15 cellular contexts compared by ENCODE assay signal in genomic region chr7:106417273-106417902, GRCh38.
DNase-seq lines count a peak whose midpoint lies in the region; ATAC-seq and TF ChIP-seq lines count a peak whose summit lies in the region.
"Had no signal": no experiment of that assay in that cellular context is flagged by ENCODE, and none has a peak within 500 bp of the region (broad histone marks: within the 10 kb centered on the region; RNA-seq: fewer than 3 reads in every experiment).

No MANE protein-coding gene starts in this region.

- H3K4me2 ChIP-seq in PC-9 = peak overlapping the region; percentile 68

- peaks cover 28% of the 10 kb centered on the region for H3F3A ChIP-seq in PC-9 (ENCODE audit: insufficient read depth, low read depth)

- no peak overlapping the region for H2AFZ ChIP-seq in PC-9

- no peak for ATAC-seq in HG02981 (IDR thresholded peaks at IDR 0.05; ENCODE audit: unreplicated experiment)
- ATAC-seq: stimulated activated memory B cell treated with anti-CD40 and anti-IgM and Interleukin-4, amounts not matched to agents 10 μg/mL and 1 μg/mL and 100 μg/mL, for 72 hours had no signal

- POLR2A ChIA-PET in PC-9 (lab: Charles Lee; ENCODE audit: unreplicated experiment) = interaction anchor here (0.5 to 0.7 kb wide), 3 partner anchors 132 to 358 kb away, joined by 3 to 16 read pairs (median 3); partner anchors contain the start of gene NAMPT

- BruUV-seq in PC-9 (replicated peaks; lab: Mats Ljungman, UMichigan) = no TSS peak

- H3K79me2 ChIP-seq in PC-9 (ENCODE audit: low read depth) = no peaks in the 10 kb centered on the region

- H3K4me1 ChIP-seq in PC-9 (replicated peaks; ENCODE audit: insufficient read depth) (peaks cover 48% of the 10 kb centered on the region), muscle layer of duodenum (ENCODE audit: control insufficient read depth in 1 of 2, insufficient read depth in 2 of 2, low read length in 2 of 2) (peaks cover 0 to 17% of the 10 kb centered on the region in 2 donors)
- H3K4me1 ChIP-seq: BE2C had no signal

- H3K9me3 ChIP-seq in PC-9 (ENCODE audit: insufficient read depth, low read depth) (peaks cover 7% of the 10 kb centered on the region; the same call in 1 of the 2 replicates), muscle layer of duodenum (ENCODE audit: control insufficient read depth in 1 of 2, low read length in 2 of 2) (no peaks in the 10 kb centered on the region)
- H3K9me3 ChIP-seq: BE2C had no signal

- TF ChIP-seq CTCF in PC-9 (conservative IDR thresholded peaks at IDR 0.05) (no peak), GM20000 (IDR thresholded peaks at IDR 0.05; ENCODE audit: extremely low read depth, missing control alignments) (no peak)

- H4K20me1 ChIP-seq in PC-9 (ENCODE audit: insufficient read depth) = no peaks in the 10 kb centered on the region

- H3K27ac ChIP-seq in PC-9 (peak overlapping the region; percentile 98), epithelial cell of prostate (peak overlapping the region; percentile 83), muscle layer of duodenum (ENCODE audit: low read length) (peak overlapping the region; percentile 0)

- peak; percentile 93 for DNase-seq in DMS53 (lab: John Stamatoyannopoulos, UW)
- peak; percentile 28 to 69 for DNase-seq in PC-9
- DNase-seq in epithelial cell of prostate (ENCODE audit: low read depth, low spot score) = peak; percentile 49
- DNase-seq in EL = no peak
- DNase-seq in NCI-H2081 (lab: John Stamatoyannopoulos, UW) = no peak
- DNase-seq in GM20000 (ENCODE audit: low spot score) = no peak
- DNase-seq: activated CD4-positive, CD25-positive, alpha-beta regulatory T cell; BE2C; cortex of kidney; retina; stimulated activated CD4-positive, alpha-beta T cell treated with anti-CD3 and anti-CD28 coated beads, Interleukin-4, amount 100 ng/mL, for 4 hours had no signal

- H3K9me2 ChIP-seq in PC-9 (ENCODE audit: insufficient read depth) = no peaks in the 10 kb centered on the region

- intact Hi-C loops in PC-9 (cut with micrococcal nuclease; ENCODE audit: unreplicated experiment) = no loop called here

- CTCF ChIA-PET in PC-9 (lab: Charles Lee) = interaction anchor here (1.0 kb wide), 1 partner anchor 45 kb away, joined by 4 read pairs; no protein-coding TSS in a partner anchor

- no peaks in the 10 kb centered on the region for H3K36me3 ChIP-seq in PC-9 (ENCODE audit: low read depth)
- no peaks in the 10 kb centered on the region for H3K36me3 ChIP-seq in muscle layer of duodenum (ENCODE audit: control insufficient read depth in 1 of 2, insufficient read depth in 2 of 2, low read length in 2 of 2)
- H3K36me3 ChIP-seq: adrenal gland, BE2C had no signal

- H3K4me3 ChIP-seq in PC-9 (peak overlapping the region; percentile 24), muscle layer of duodenum (ENCODE audit: low read depth in 1 of 2, low read length in 2 of 2) (no peak overlapping the region)
- H3K4me3 ChIP-seq: adrenal gland had no signal

- no peaks in the 10 kb centered on the region for H3K27me3 ChIP-seq in PC-9 (ENCODE audit: insufficient read depth, low read depth)
- H3K27me3 ChIP-seq in muscle layer of duodenum (ENCODE audit: low read depth, low read length) = no peaks in the 10 kb centered on the region
- H3K27me3 ChIP-seq: adrenal gland had no signal

Comparison
In these comparisons a context has a peak if more than half of its experiments do, and no peak if none do; other contexts are left out.
1. DNase-seq: peak in DMS53 (single experiment), PC-9 (2 of 2) and epithelial cell of prostate (single experiment); none in EL (single experiment), NCI-H2081 (0 of 2) and GM20000 (single experiment).
2. H3K27ac ChIP-seq: peak in every context shown above with its lines; median percentile 98 in PC-9; 83 in epithelial cell of prostate; 0 in muscle layer of duodenum.